In the genomic region with DNA sequence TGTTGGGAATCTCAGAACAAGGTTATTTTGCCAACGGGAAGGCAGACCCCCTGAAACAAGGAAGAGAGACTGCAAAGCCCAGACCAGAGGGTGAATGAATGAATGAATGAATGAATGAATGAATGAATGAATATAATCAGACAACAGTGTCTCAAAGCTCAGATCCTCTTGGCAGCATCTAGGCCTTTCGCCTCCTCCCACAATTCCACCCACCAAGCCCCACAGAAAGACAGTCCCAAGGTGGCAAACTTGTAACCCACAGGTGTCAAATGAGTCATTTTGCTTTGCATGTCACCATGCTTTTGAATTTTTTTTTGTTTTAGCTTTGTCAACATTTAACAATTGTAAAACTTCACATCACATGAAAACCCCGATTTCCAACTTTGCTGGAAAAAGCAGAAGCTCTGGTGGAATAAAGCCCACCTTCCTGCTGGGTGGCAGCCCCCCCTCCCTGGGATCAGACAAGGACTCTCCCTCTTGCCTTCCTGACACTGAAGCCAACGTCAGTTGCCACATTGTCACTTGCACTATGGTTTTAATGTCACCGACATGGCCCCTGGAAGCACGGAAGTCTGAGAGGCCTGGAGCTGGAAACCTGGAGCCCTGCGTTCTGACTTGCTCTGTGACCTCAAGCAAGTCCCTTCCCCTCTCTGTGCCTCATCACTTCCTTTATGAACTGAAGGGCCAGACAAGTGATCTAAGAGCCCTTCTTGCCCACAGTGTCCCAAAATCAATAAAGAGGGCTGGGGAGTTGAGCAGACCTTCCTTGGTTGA, we compare ENCODE assay signal across 14 cellular contexts.
DNase-seq lines count a peak whose midpoint lies in the region; ATAC-seq, FAIRE-seq and TF ChIP-seq lines count a peak whose summit lies in the region.
"Had no signal": no experiment of that assay in that cellular context is flagged by ENCODE, and none has a peak within 500 bp of the region (broad histone marks: within the 10 kb centered on the region; RNA-seq: fewer than 3 reads in every experiment).

No MANE protein-coding gene starts in this region.

- H3K9ac ChIP-seq in K562 (ENCODE audit: insufficient read depth in 1 of 2, low read depth in 2 of 2, low read length in 2 of 2) = no peak overlapping the region

- WGBS in K562 (ENCODE audit: insufficient coverage, low coverage, missing lambda C conversion rate) = 2% methylated on average over 7 of the region's 7 CpGs

- H3K36me3 ChIP-seq in RWPE2 (ENCODE audit: low read depth) (no peaks in the 10 kb centered on the region), K562 (ENCODE audit: control insufficient read depth, insufficient read depth, low read length) (no peaks in the 10 kb centered on the region)
- H3K36me3 ChIP-seq: breast epithelium, right atrium auricular region had no signal

- POLR2A ChIA-PET in K562 (lab: Yijun Ruan, JAX) = interaction anchor here (0.6 kb wide), 1 partner anchor 210 kb away, joined by 3 read pairs; no protein-coding TSS in a partner anchor

- H3K9me1 ChIP-seq in K562 (ENCODE audit: control insufficient read depth, insufficient read depth, low read length) = no peaks in the 10 kb centered on the region

- H3K4me1 ChIP-seq in RWPE2 (ENCODE audit: insufficient read depth, poor library complexity, severe bottlenecking) (no peaks in the 10 kb centered on the region), K562 (replicated peaks in 1 of 2; ENCODE audit: control insufficient read depth in 2 of 2, insufficient read depth in 2 of 2, low read length in 2 of 2) (peaks cover 6% of the 10 kb centered on the region in 2 experiments; a peak in 2 of 5 replicates)

- ATAC-seq in RWPE2 (ENCODE audit: low read depth) (no peak), K562 (no peak), GM18870 (IDR thresholded peaks at IDR 0.05; ENCODE audit: unreplicated experiment) (no peak)
- ATAC-seq: GM23338, left lobe of liver had no signal

- intact Hi-C loops in K562 (cut with micrococcal nuclease) = no loop called here

- TF ChIP-seq POLR2A in K562 (conservative IDR thresholded peaks at IDR 0.05) = no peak

- H3K4me3 ChIP-seq in RWPE2 (ENCODE audit: severe bottlenecking) = no peak overlapping the region
- no peak overlapping the region for H3K4me3 ChIP-seq in K562
- H3K4me3 ChIP-seq: breast epithelium, GM23338, right atrium auricular region had no signal

- H4K20me1 ChIP-seq in K562 (replicated peaks; ENCODE audit: control insufficient read depth, insufficient read depth, low read length) = no peaks in the 10 kb centered on the region; the same call in 1 of the 2 replicates

- H3K27me3 ChIP-seq in RWPE2 (ENCODE audit: insufficient read depth, poor library complexity, severe bottlenecking) (no peaks in the 10 kb centered on the region), K562 (ENCODE audit: control insufficient read depth in 2 of 2, insufficient read depth in 2 of 2, low read length in 2 of 2) (peaks cover 2 to 57% of the 10 kb centered on the region in 2 experiments; a peak in 3 of 5 replicates)
- H3K27me3 ChIP-seq: breast epithelium, right atrium auricular region had no signal

- no TSS peak for BruUV-seq in K562 (replicated peaks; lab: Mats Ljungman, UMichigan)

- H3K27ac ChIP-seq in RWPE2 (ENCODE audit: poor library complexity, severe bottlenecking) (no peak overlapping the region), K562 (ENCODE audit: extremely low read depth, low read depth, low read length) (no peak overlapping the region)
- H3K27ac ChIP-seq: breast epithelium, right atrium auricular region had no signal

- FAIRE-seq in K562 (lab: Jason Lieb, UNC) = peak; percentile 54
- FAIRE-seq: urothelium cell line had no signal

- no peak overlapping the region for H3K4me2 ChIP-seq in K562 (ENCODE audit: insufficient read depth, low read length)
- H3K4me2 ChIP-seq: GM23338 had no signal

- in situ Hi-C loops in K562 (cut with MboI) = no loop called here

- TF ChIP-seq CTCF in RWPE2 (IDR thresholded peaks at IDR 0.05; ENCODE audit: poor library complexity, severe bottlenecking) = no peak
- no peak for TF ChIP-seq CTCF in K562 (IDR thresholded peaks at IDR 0.05 in 2 of 3, conservative IDR thresholded peaks at IDR 0.05 in 1 of 3; ENCODE audit: insufficient read depth in 2 of 3, low read depth in 1 of 3, low read length in 3 of 3)

- CTCF ChIA-PET in K562 (lab: Yijun Ruan, JAX; ENCODE audit: low intra/inter-chr PET ratio) = no interaction called here

- peak; percentile 34 for DNase-seq in activated CD4-positive, alpha-beta T cell treated with anti-CD3 and anti-CD28 coated beads for 48 hours
- DNase-seq in activated CD4-positive, alpha-beta T cell treated with anti-CD3 and anti-CD28 coated beads for 1 hour = no peak
- peak; percentile 4 for DNase-seq in RWPE2 (ENCODE audit: low spot score)
- no peak for DNase-seq in K562 (ENCODE audit: extremely low read depth in 1 of 4, low spot score in 3 of 4)
- DNase-seq in stimulated activated CD8-positive, alpha-beta memory T cell treated with anti-CD3 and anti-CD28 coated beads, Interleukin-4, amount 100 ng/mL, for 1 hour (ENCODE audit: low read depth in 2 of 2, low spot score in 1 of 2) = peak; percentile 18 to 26
- DNase-seq in Ammon's horn (ENCODE audit: low spot score) = no peak
- no peak for DNase-seq in hypothalamus (lab: John Stamatoyannopoulos, UW)
- DNase-seq: Calu3 had no signal

- TF ChIP-seq RAD21 in K562 (CRISPR knock-in tag; conservative IDR thresholded peaks at IDR 0.05 in 1 of 2, IDR thresholded peaks at IDR 0.05 in 1 of 2) = no peak

- no peaks in the 10 kb centered on the region for H3K9me3 ChIP-seq in RWPE2 (ENCODE audit: severe bottlenecking)
- H3K9me3 ChIP-seq in K562 (replicated peaks; ENCODE audit: control insufficient read depth, insufficient read depth, low read depth, low read length) = no peaks in the 10 kb centered on the region
- H3K9me3 ChIP-seq: breast epithelium, right atrium auricular region had no signal

- H3K79me2 ChIP-seq in K562 (ENCODE audit: control insufficient read depth, insufficient read depth, low read length) = no peaks in the 10 kb centered on the region

- no peak for TF ChIP-seq EP300 in K562 (IDR thresholded peaks at IDR 0.05; ENCODE audit: low read length)

- no peak overlapping the region for H2AFZ ChIP-seq in K562 (ENCODE audit: low read depth, low read length)

TF ChIP-seq in K562, 482 proteins besides CTCF, POLR2A, EP300 and RAD21:
- peak; percentile 23 for TF ChIP-seq ZFP36 (IDR thresholded peaks at IDR 0.05; ENCODE audit: low read depth, low read length, partially characterized antibody)
- TF ChIP-seq ZNF232 (CRISPR knock-in tag; IDR thresholded peaks at IDR 0.05) = 0 out of 2 replicates have a peak, but pooled peaks have one; percentile 33
- no peak for TF ChIP-seq JUND (IDR thresholded peaks at IDR 0.05; ENCODE audit: borderline replicate concordance, low read depth, low read length)
- TF ChIP-seq JUND (tag; IDR thresholded peaks at IDR 0.05; ENCODE audit: borderline replicate concordance, low read depth, low read length) = no peak
- peak; percentile 95 for TF ChIP-seq ZNF24 (IDR thresholded peaks at IDR 0.05)
- no peak for TF ChIP-seq POLR2AphosphoS5 (IDR thresholded peaks at IDR 0.05; ENCODE audit: control insufficient read depth, insufficient read depth, low read depth, low read length)

Comparison
In these comparisons a context has a peak if more than half of its experiments do, and no peak if none do; other contexts are left out.
1. DNase-seq: peak in activated CD4-positive, alpha-beta T cell treated with anti-CD3 and anti-CD28 coated beads for 48 hours (single experiment), RWPE2 (single experiment) and stimulated activated CD8-positive, alpha-beta memory T cell treated with anti-CD3 and anti-CD28 coated beads, Interleukin-4, amount 100 ng/mL, for 1 hour (2 of 2); none in activated CD4-positive, alpha-beta T cell treated with anti-CD3 and anti-CD28 coated beads for 1 hour (single experiment), K562 (0 of 4), Ammon's horn (single experiment) and hypothalamus (0 of 51).